18 cellular contexts compared by ENCODE assay signal in the genomic region with DNA sequence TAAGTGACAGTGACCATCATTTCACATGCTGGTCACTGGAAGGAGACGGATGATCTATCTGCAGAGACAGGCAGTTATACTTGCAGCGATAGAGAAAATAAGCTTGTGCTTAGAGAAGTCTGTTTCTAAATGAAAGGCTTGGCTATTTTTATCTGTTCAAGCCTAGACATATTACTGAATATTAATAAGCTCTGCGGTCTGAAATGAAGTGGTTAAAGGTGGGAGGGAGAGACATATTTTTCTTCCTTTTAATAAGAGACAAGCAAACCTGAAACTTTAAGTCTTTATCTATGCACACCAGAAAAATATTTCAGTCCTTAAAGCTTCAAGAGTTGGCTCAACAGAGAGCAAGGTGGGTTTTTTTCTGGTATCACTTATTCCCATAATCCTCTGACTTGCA.
A peak's percentile ranks its signal among the peaks of the same experiment; 100 is the strongest.
DNase-seq lines count a peak whose midpoint lies in the region; FAIRE-seq and TF ChIP-seq lines count a peak whose summit lies in the region.
"Had no signal": no experiment of that assay in that cellular context is flagged by ENCODE, and none has a peak within 500 bp of the region (broad histone marks: within the 10 kb centered on the region; RNA-seq: fewer than 3 reads in every experiment).

No MANE protein-coding gene starts in this region.

- intact Hi-C loops in activated CD4-positive, alpha-beta T cell treated with anti-CD3 and anti-CD28 coated beads, Interleukin-2, amount 10 ng/mL, durations not matched to agents 24 days and 14 days (cut with micrococcal nuclease): no loop called here
- intact Hi-C loops in uterus (cut with DNase I; ENCODE audit: low total_unique reads): no loop called here

- no peak overlapping the region for H2AFZ ChIP-seq in astrocyte (ENCODE audit: low read depth, low read length)

- peaks cover 21% of the 10 kb centered on the region for H3K4me1 Mint-ChIP-seq in activated CD4-positive, alpha-beta T cell treated with anti-CD3 and anti-CD28 coated beads, Interleukin-2, amount 10 ng/mL, durations not matched to agents 24 days and 14 days
- peaks cover 12% of the 10 kb centered on the region for H3K4me1 Mint-ChIP-seq in astrocyte (ENCODE audit: low read depth, unreplicated experiment)
- peaks cover 67% of the 10 kb centered on the region for H3K4me1 Mint-ChIP-seq in mesothelial cell of epicardium
- H3K4me1 Mint-ChIP-seq in activated naive CD8-positive, alpha-beta T cell treated with anti-CD3 and anti-CD28 coated beads for 36 hours: no peaks in the 10 kb centered on the region

- no peak overlapping the region for H3K27ac ChIP-seq in astrocyte (ENCODE audit: low read depth, low read length)
- H3K27ac ChIP-seq in uterus: peak overlapping the region; percentile 23 to 61
- H3K27ac ChIP-seq: C4-2B had no signal

- no peak for TF ChIP-seq CTCF in astrocyte (IDR thresholded peaks at IDR 0.05; ENCODE audit: insufficient read depth, low read depth, low read length)
- no peak for TF ChIP-seq CTCF in mesothelial cell of epicardium (IDR thresholded peaks at IDR 0.05; ENCODE audit: unreplicated experiment)
- no peak for TF ChIP-seq CTCF in uterus (IDR thresholded peaks at IDR 0.05)

- H3K4me3 Mint-ChIP-seq in activated CD4-positive, alpha-beta T cell treated with anti-CD3 and anti-CD28 coated beads, Interleukin-2, amount 10 ng/mL, durations not matched to agents 24 days and 14 days: no peak overlapping the region
- H3K4me3 Mint-ChIP-seq in astrocyte (ENCODE audit: unreplicated experiment): no peak overlapping the region
- H3K4me3 Mint-ChIP-seq in mesothelial cell of epicardium: no peak overlapping the region
- no peak overlapping the region for H3K4me3 Mint-ChIP-seq in activated naive CD8-positive, alpha-beta T cell treated with anti-CD3 and anti-CD28 coated beads for 36 hours
- H3K4me3 Mint-ChIP-seq: CD8-positive, alpha-beta T cell had no signal

- no peaks in the 10 kb centered on the region for H3K79me2 ChIP-seq in astrocyte (ENCODE audit: insufficient read depth, low read length)

- no peaks in the 10 kb centered on the region for H4K20me1 ChIP-seq in astrocyte (ENCODE audit: insufficient read depth, low read length)

- H3K27me3 Mint-ChIP-seq in activated CD4-positive, alpha-beta T cell treated with anti-CD3 and anti-CD28 coated beads, Interleukin-2, amount 10 ng/mL, durations not matched to agents 24 days and 14 days: no peaks in the 10 kb centered on the region
- no peaks in the 10 kb centered on the region for H3K27me3 Mint-ChIP-seq in astrocyte (ENCODE audit: low read depth, unreplicated experiment)
- no peaks in the 10 kb centered on the region for H3K27me3 Mint-ChIP-seq in mesothelial cell of epicardium (ENCODE audit: low read depth)
- H3K27me3 Mint-ChIP-seq in activated naive CD8-positive, alpha-beta T cell treated with anti-CD3 and anti-CD28 coated beads for 36 hours: no peaks in the 10 kb centered on the region

- no peak overlapping the region for H3K4me2 ChIP-seq in astrocyte (ENCODE audit: low read length)

- H3K9ac ChIP-seq in astrocyte (ENCODE audit: low read length): no peak overlapping the region

- H3K36me3 ChIP-seq in astrocyte (ENCODE audit: insufficient read depth, low read length) (no peaks in the 10 kb centered on the region), uterus (no peaks in the 10 kb centered on the region)
- H3K36me3 ChIP-seq: BE2C had no signal

- no peak overlapping the region for H3K27ac Mint-ChIP-seq in activated CD4-positive, alpha-beta T cell treated with anti-CD3 and anti-CD28 coated beads, Interleukin-2, amount 10 ng/mL, durations not matched to agents 24 days and 14 days
- H3K27ac Mint-ChIP-seq in astrocyte (ENCODE audit: unreplicated experiment) (no peak overlapping the region), mesothelial cell of epicardium (peak overlapping the region; percentile 73)
- H3K27ac Mint-ChIP-seq in activated naive CD8-positive, alpha-beta T cell treated with anti-CD3 and anti-CD28 coated beads for 36 hours: no peak overlapping the region
- H3K27ac Mint-ChIP-seq: CD8-positive, alpha-beta T cell had no signal

- TF ChIP-seq POLR2A in uterus (IDR thresholded peaks at IDR 0.05): no peak

- DNase-seq in activated CD4-positive, alpha-beta T cell treated with anti-CD3 and anti-CD28 coated beads, Interleukin-2, amount 10 ng/mL, durations not matched to agents 24 days and 14 days: peak; percentile 33
- DNase-seq in activated CD4-positive, alpha-beta T cell treated with anti-CD3 and anti-CD28 coated beads for 1 hour: no peak
- DNase-seq in astrocyte (ENCODE audit: low read depth) (peak; percentile 29), mesothelial cell of epicardium (ENCODE audit: low spot score in 2 of 2, unreplicated experiment in 2 of 2) (no peak), uterus (no peak), NCI-H1930 (lab: John Stamatoyannopoulos, UW) (no peak)
- DNase-seq in stimulated activated CD4-positive, alpha-beta T cell treated with anti-CD3 and anti-CD28 coated beads, Interleukin-4, amount 100 ng/mL, for 1 hour: no peak
- no peak for DNase-seq in activated naive CD8-positive, alpha-beta T cell treated with anti-CD3 and anti-CD28 coated beads for 36 hours
- DNase-seq: 8988T; BE2C; CD8-positive, alpha-beta T cell; COR-L47; DMS153; DMS79 treated with DMSO at 0.1 percent for 48 hours; GDM1; HCEC 1CT had no signal

- H3K4me3 ChIP-seq in astrocyte (ENCODE audit: insufficient read depth, low read depth, low read length): no peak overlapping the region
- H3K4me3 ChIP-seq in uterus: no peak overlapping the region

- H3K9me3 ChIP-seq in astrocyte (ENCODE audit: insufficient read depth, low read depth, low read length): no peaks in the 10 kb centered on the region
- H3K9me3 ChIP-seq in uterus: no peaks in the 10 kb centered on the region
- H3K9me3 ChIP-seq: BE2C had no signal

- H3K27me3 ChIP-seq in astrocyte (ENCODE audit: insufficient read depth, low read length) (no peaks in the 10 kb centered on the region), uterus (no peaks in the 10 kb centered on the region)
- H3K27me3 ChIP-seq: BE2C had no signal

- peaks cover 8% of the 10 kb centered on the region for H3K4me1 ChIP-seq in astrocyte (ENCODE audit: insufficient read depth, low read length)
- H3K4me1 ChIP-seq in uterus: peaks cover 10 to 13% of the 10 kb centered on the region in 2 donors
- H3K4me1 ChIP-seq: BE2C had no signal

- H3K9me3 Mint-ChIP-seq in activated CD4-positive, alpha-beta T cell treated with anti-CD3 and anti-CD28 coated beads, Interleukin-2, amount 10 ng/mL, durations not matched to agents 24 days and 14 days: no peaks in the 10 kb centered on the region
- H3K9me3 Mint-ChIP-seq in astrocyte (ENCODE audit: unreplicated experiment): peaks cover 5% of the 10 kb centered on the region
- peaks cover 5% of the 10 kb centered on the region for H3K9me3 Mint-ChIP-seq in mesothelial cell of epicardium
- no peaks in the 10 kb centered on the region for H3K9me3 Mint-ChIP-seq in activated naive CD8-positive, alpha-beta T cell treated with anti-CD3 and anti-CD28 coated beads for 36 hours
- H3K9me3 Mint-ChIP-seq: CD8-positive, alpha-beta T cell had no signal

- FAIRE-seq in astrocyte (lab: Jason Lieb, UNC): no peak
- FAIRE-seq: D721Med had no signal

- H3K36me3 Mint-ChIP-seq in activated CD4-positive, alpha-beta T cell treated with anti-CD3 and anti-CD28 coated beads, Interleukin-2, amount 10 ng/mL, durations not matched to agents 24 days and 14 days (ENCODE audit: low read depth): no peaks in the 10 kb centered on the region
- H3K36me3 Mint-ChIP-seq in astrocyte (ENCODE audit: low read depth, unreplicated experiment): no peaks in the 10 kb centered on the region
- H3K36me3 Mint-ChIP-seq in mesothelial cell of epicardium: peaks cover 3% of the 10 kb centered on the region
- H3K36me3 Mint-ChIP-seq in activated naive CD8-positive, alpha-beta T cell treated with anti-CD3 and anti-CD28 coated beads for 36 hours: no peaks in the 10 kb centered on the region
- H3K36me3 Mint-ChIP-seq: CD8-positive, alpha-beta T cell had no signal

Comparison
In these comparisons a context has a peak if more than half of its experiments do, and no peak if none do; other contexts are left out.
1. DNase-seq: peak in activated CD4-positive, alpha-beta T cell treated with anti-CD3 and anti-CD28 coated beads, Interleukin-2, amount 10 ng/mL, durations not matched to agents 24 days and 14 days (single experiment) and astrocyte (single experiment); none in activated CD4-positive, alpha-beta T cell treated with anti-CD3 and anti-CD28 coated beads for 1 hour (single experiment), mesothelial cell of epicardium (0 of 2), uterus (0 of 2), NCI-H1930 (0 of 2), stimulated activated CD4-positive, alpha-beta T cell treated with anti-CD3 and anti-CD28 coated beads, Interleukin-4, amount 100 ng/mL, for 1 hour (single experiment) and activated naive CD8-positive, alpha-beta T cell treated with anti-CD3 and anti-CD28 coated beads for 36 hours (single experiment).